25 cellular contexts compared by ENCODE assay signal in genomic region chr17:31532526-31532925, GRCh38.
"Had no signal": no experiment of that assay in that cellular context is flagged by ENCODE, and none has a peak within 500 bp of the region (broad histone marks: within the 10 kb centered on the region; RNA-seq: fewer than 3 reads in every experiment).

No MANE protein-coding gene starts in this region.

- H3K79me2 ChIP-seq: hepatocyte had no signal

- H3K27ac Mint-ChIP-seq: dendritic cell treated with granulocyte-macrophage colony-stimulating factor and Interleukin-4, amounts not matched to agents 40 ng/mL and 50 ng/mL, for 4 days; memory B cell; natural killer cell had no signal

- H3K9me3 ChIP-seq: esophagus muscularis mucosa, gastroesophageal sphincter, heart left ventricle, neutrophil, psoas muscle, suprapubic skin, vagina had no signal

- H3K4me1 ChIP-seq: psoas muscle had no signal

- H3K27ac ChIP-seq: esophagus muscularis mucosa, foreskin keratinocyte, gastroesophageal sphincter, heart left ventricle, hepatocyte, neutrophil, psoas muscle, suprapubic skin, vagina had no signal

- H3K27me3 Mint-ChIP-seq: memory B cell; stimulated activated naive CD8-positive, alpha-beta T cell treated with anti-CD3 and anti-CD28 coated beads, Interleukin-15, amount 100 ng/mL, for 72 hours had no signal

- H3K36me3 ChIP-seq: gastroesophageal sphincter had no signal

- ATAC-seq: foreskin keratinocyte; gastroesophageal sphincter; heart left ventricle; left lobe of liver; natural killer cell; psoas muscle; right cardiac atrium; stimulated activated naive CD8-positive, alpha-beta T cell treated with anti-CD3 and anti-CD28 coated beads, Interleukin-15, amount 100 ng/mL, for 72 hours had no signal

- H3K4me3 ChIP-seq: esophagus muscularis mucosa, gastroesophageal sphincter, heart left ventricle, hepatocyte, lung, psoas muscle, skin epidermis, suprapubic skin, vagina had no signal

- FAIRE-seq: colon, endothelial cell of umbilical vein, kidney had no signal

- H2AFZ ChIP-seq: hepatocyte had no signal

- H3K4me2 ChIP-seq: hepatocyte had no signal

- DNase-seq: effector CD8-positive, alpha-beta T cell; foreskin keratinocyte; heart left ventricle; kidney; natural killer cell; psoas muscle; stimulated activated CD4-positive, alpha-beta T cell treated with anti-CD3 and anti-CD28 coated beads, Interleukin-15, amount 100 ng/mL, for 24 hours; stimulated activated CD4-positive, alpha-beta T cell treated with anti-CD3 and anti-CD28 coated beads, Interleukin-2, amount 100 ng/mL, for 48 hours; stimulated activated naive CD4-positive, alpha-beta T cell; stimulated activated naive CD8-positive, alpha-beta T cell treated with anti-CD3 and anti-CD28 coated beads, Interleukin-15, amount 100 ng/mL, for 72 hours; trophoblast cell had no signal

- H3K27me3 ChIP-seq: esophagus muscularis mucosa, foreskin keratinocyte, gastroesophageal sphincter, heart left ventricle, hepatocyte, neutrophil, suprapubic skin, vagina had no signal

- H3K36me3 Mint-ChIP-seq: natural killer cell had no signal

- H3K9me3 Mint-ChIP-seq: dendritic cell treated with granulocyte-macrophage colony-stimulating factor and Interleukin-4, amounts not matched to agents 40 ng/mL and 50 ng/mL, for 4 days; memory B cell; natural killer cell; stimulated activated naive CD8-positive, alpha-beta T cell treated with anti-CD3 and anti-CD28 coated beads, Interleukin-15, amount 100 ng/mL, for 72 hours had no signal

- H3K4me3 Mint-ChIP-seq: dendritic cell treated with granulocyte-macrophage colony-stimulating factor and Interleukin-4, amounts not matched to agents 40 ng/mL and 50 ng/mL, for 4 days; memory B cell; natural killer cell; stimulated activated naive CD8-positive, alpha-beta T cell treated with anti-CD3 and anti-CD28 coated beads, Interleukin-15, amount 100 ng/mL, for 72 hours had no signal
